In genomic region chr11:115153135-115153534, GRCh38 we compare ENCODE assay signal across 23 cellular contexts.
DNase-seq lines count a peak whose midpoint lies in the region; ATAC-seq, FAIRE-seq and TF ChIP-seq lines count a peak whose summit lies in the region.
"Had no signal": no experiment of that assay in that cellular context is flagged by ENCODE, and none has a peak within 500 bp of the region (broad histone marks: within the 10 kb centered on the region; RNA-seq: fewer than 3 reads in every experiment).

No MANE protein-coding gene starts in this region.

- no peaks in the 10 kb centered on the region for H3K4me1 ChIP-seq in breast epithelium
- H3K4me1 ChIP-seq in pancreas: no peaks in the 10 kb centered on the region
- H3K4me1 ChIP-seq: ascending aorta, left lung, transverse colon had no signal

- CTCF ChIA-PET in MCF 10A (lab: Yijun Ruan, JAX): interaction anchor here (1.3 kb wide), 1 partner anchor 16 kb away, joined by 3 read pairs; no protein-coding TSS in a partner anchor

- H3K9me3 ChIP-seq in breast epithelium (no peaks in the 10 kb centered on the region), pancreas (no peaks in the 10 kb centered on the region)
- H3K9me3 ChIP-seq: ascending aorta, left lung, MG63, neutrophil, transverse colon had no signal

- DNase-seq in MCF 10A (ENCODE audit: unreplicated experiment): peak; percentile 69
- DNase-seq in breast epithelium (ENCODE audit: low spot score in 2 of 2): no peak
- DNase-seq in NOMO-1 treated with DMSO at 0.1 percent for 48 hours (lab: John Stamatoyannopoulos, UW; ENCODE audit: unreplicated experiment): peak; percentile 64
- peak; percentile 48 for DNase-seq in choroid plexus epithelial cell (ENCODE audit: low read depth)
- DNase-seq in urothelium cell line (ENCODE audit: low spot score): peak; percentile 58
- no peak for DNase-seq in pancreas
- DNase-seq in T-helper 2 cell treated with Interferon-gamma antibody and Interleukin-4, amounts not matched to agents 5 μg/mL and 100 μg/mL, for 36 hours (ENCODE audit: low spot score): no peak
- DNase-seq in iPS-NIHi7 (ENCODE audit: extremely low spot score): no peak
- DNase-seq: activated CD4-positive, CD25-positive, alpha-beta regulatory T cell treated with anti-CD3 and anti-CD28 coated beads, Interleukin-2, amount 50 U/mL, for 72 hours; activated effector memory CD4-positive, alpha-beta T cell treated with Interleukin-2 at 50 U/mL for 16 hours; CD4-positive, alpha-beta memory T cell; foreskin melanocyte; left lung; MG63; NCI-H187 treated with DMSO at 0.1 percent for 48 hours; NCI-H526; retina; T-helper 9 cell; transverse colon had no signal

- H3K27me3 Mint-ChIP-seq in MCF 10A (ENCODE audit: insufficient read depth, unreplicated experiment): no peaks in the 10 kb centered on the region
- H3K27me3 Mint-ChIP-seq in T-helper 2 cell treated with Interferon-gamma antibody and Interleukin-4, amounts not matched to agents 5 μg/mL and 100 μg/mL, for 36 hours (ENCODE audit: low read depth): no peaks in the 10 kb centered on the region

- no peaks in the 10 kb centered on the region for H3K36me3 Mint-ChIP-seq in MCF 10A (ENCODE audit: insufficient read depth, unreplicated experiment)
- no peaks in the 10 kb centered on the region for H3K36me3 Mint-ChIP-seq in T-helper 2 cell treated with Interferon-gamma antibody and Interleukin-4, amounts not matched to agents 5 μg/mL and 100 μg/mL, for 36 hours (ENCODE audit: low read depth)
- H3K36me3 Mint-ChIP-seq: CD4-positive, alpha-beta memory T cell; stimulated activated memory B cell treated with anti-CD40 and anti-IgM and Interleukin-4, amounts not matched to agents 10 μg/mL and 1 μg/mL and 100 μg/mL, for 72 hours had no signal

- H3K27ac ChIP-seq in breast epithelium (no peak overlapping the region), pancreas (no peak overlapping the region)
- H3K27ac ChIP-seq: ascending aorta, coronary artery, left lung, neutrophil, transverse colon had no signal

- no peaks in the 10 kb centered on the region for H3K9me3 Mint-ChIP-seq in MCF 10A (ENCODE audit: unreplicated experiment)
- peaks cover 4% of the 10 kb centered on the region for H3K9me3 Mint-ChIP-seq in T-helper 2 cell treated with Interferon-gamma antibody and Interleukin-4, amounts not matched to agents 5 μg/mL and 100 μg/mL, for 36 hours
- H3K9me3 Mint-ChIP-seq: CD4-positive, alpha-beta memory T cell had no signal

- H3K4me3 Mint-ChIP-seq in MCF 10A (ENCODE audit: unreplicated experiment): no peak overlapping the region
- H3K4me3 Mint-ChIP-seq in T-helper 2 cell treated with Interferon-gamma antibody and Interleukin-4, amounts not matched to agents 5 μg/mL and 100 μg/mL, for 36 hours: no peak overlapping the region
- H3K4me3 Mint-ChIP-seq: CD4-positive, alpha-beta memory T cell; stimulated activated memory B cell treated with anti-CD40 and anti-IgM and Interleukin-4, amounts not matched to agents 10 μg/mL and 1 μg/mL and 100 μg/mL, for 72 hours had no signal

- BruUV-seq in MCF 10A (replicated peaks; lab: Mats Ljungman, UMichigan): no TSS peak

- TF ChIP-seq CTCF in MCF 10A (IDR thresholded peaks at IDR 0.05; ENCODE audit: unreplicated experiment) (no peak), breast epithelium (IDR thresholded peaks at IDR 0.05) (no peak), choroid plexus epithelial cell (conservative IDR thresholded peaks at IDR 0.05; ENCODE audit: low read depth, low read length) (no peak), pancreas (IDR thresholded peaks at IDR 0.05) (no peak)

- H3K4me1 Mint-ChIP-seq in MCF 10A (ENCODE audit: insufficient read depth, unreplicated experiment): peaks cover 8% of the 10 kb centered on the region
- peaks cover 5% of the 10 kb centered on the region for H3K4me1 Mint-ChIP-seq in T-helper 2 cell treated with Interferon-gamma antibody and Interleukin-4, amounts not matched to agents 5 μg/mL and 100 μg/mL, for 36 hours (ENCODE audit: low read depth)
- H3K4me1 Mint-ChIP-seq: CD4-positive, alpha-beta memory T cell; stimulated activated memory B cell treated with anti-CD40 and anti-IgM and Interleukin-4, amounts not matched to agents 10 μg/mL and 1 μg/mL and 100 μg/mL, for 72 hours had no signal

- FAIRE-seq in urothelium cell line (lab: Jason Lieb, UNC) (peak; percentile 81), pancreas (lab: Jason Lieb, UNC) (no peak)

- H3K27ac Mint-ChIP-seq in MCF 10A (ENCODE audit: low read depth, unreplicated experiment): peak overlapping the region; percentile 87
- no peak overlapping the region for H3K27ac Mint-ChIP-seq in T-helper 2 cell treated with Interferon-gamma antibody and Interleukin-4, amounts not matched to agents 5 μg/mL and 100 μg/mL, for 36 hours
- H3K27ac Mint-ChIP-seq: CD4-positive, alpha-beta memory T cell; stimulated activated memory B cell treated with anti-CD40 and anti-IgM and Interleukin-4, amounts not matched to agents 10 μg/mL and 1 μg/mL and 100 μg/mL, for 72 hours had no signal

- ATAC-seq in pancreas: no peak
- ATAC-seq: left lung; stimulated activated memory B cell treated with anti-CD40 and anti-IgM and Interleukin-4, amounts not matched to agents 10 μg/mL and 1 μg/mL and 100 μg/mL, for 72 hours had no signal

- 66 to 78% methylated on average over 8 of the region's 8 CpGs for WGBS in pancreas, 2 donors

- no peaks in the 10 kb centered on the region for H3K27me3 ChIP-seq in breast epithelium
- no peaks in the 10 kb centered on the region for H3K27me3 ChIP-seq in pancreas
- H3K27me3 ChIP-seq: ascending aorta, left lung, MG63, neutrophil, transverse colon had no signal

- intact Hi-C loops in MCF 10A (cut with micrococcal nuclease): no loop called here
- intact Hi-C loops in breast epithelium (cut with DNase I; ENCODE audit: low total_unique reads): no loop called here
- intact Hi-C loops in pancreas (cut with DNase I): no loop called here

- TF ChIP-seq POLR2A in breast epithelium (IDR thresholded peaks at IDR 0.05): no peak

- H3K36me3 ChIP-seq in breast epithelium: no peaks in the 10 kb centered on the region
- no peaks in the 10 kb centered on the region for H3K36me3 ChIP-seq in pancreas
- H3K36me3 ChIP-seq: ascending aorta, left lung, MG63, neutrophil, transverse colon had no signal

- POLR2A ChIA-PET in MCF 10A (lab: Yijun Ruan, JAX): interaction anchor here (1.2 kb wide), 1 partner anchor 110 kb away, joined by 3 read pairs; no protein-coding TSS in a partner anchor

- H3K4me3 ChIP-seq in breast epithelium: no peak overlapping the region
- no peak overlapping the region for H3K4me3 ChIP-seq in choroid plexus epithelial cell (ENCODE audit: low read depth, low read length)
- H3K4me3 ChIP-seq in pancreas: no peak overlapping the region
- H3K4me3 ChIP-seq: ascending aorta, coronary artery, left lung, MG63, transverse colon had no signal

Comparison
In these comparisons a context has a peak if more than half of its experiments do, and no peak if none do; other contexts are left out.
1. DNase-seq: peak in MCF 10A (single experiment), NOMO-1 treated with DMSO at 0.1 percent for 48 hours (single experiment), choroid plexus epithelial cell (single experiment) and urothelium cell line (single experiment); none in breast epithelium (0 of 2), pancreas (0 of 6), T-helper 2 cell treated with Interferon-gamma antibody and Interleukin-4, amounts not matched to agents 5 μg/mL and 100 μg/mL, for 36 hours (single experiment) and iPS-NIHi7 (single experiment).